ENCODE assay signal across 3 cellular contexts in the genomic region with DNA sequence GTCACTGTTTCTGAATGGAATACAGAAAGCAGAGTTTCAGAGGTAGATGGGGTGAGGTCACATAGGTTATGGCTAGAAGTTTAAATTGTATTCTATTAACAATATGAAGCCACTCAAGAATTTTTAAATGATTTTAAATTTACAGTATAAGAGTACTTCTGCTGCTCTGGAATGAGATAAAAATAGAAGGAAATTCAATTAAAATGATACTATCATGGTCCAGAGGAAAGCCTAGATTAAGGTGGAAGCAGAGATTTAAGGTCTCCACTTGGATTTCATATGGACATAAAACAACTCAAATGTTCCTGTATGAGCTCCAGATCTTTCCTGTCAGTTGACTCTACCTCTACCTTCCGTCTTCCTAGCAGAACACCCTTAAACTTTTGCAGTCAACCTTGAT.
"Had no signal": no experiment of that assay in that cellular context is flagged by ENCODE, and none has a peak within 500 bp of the region (broad histone marks: within the 10 kb centered on the region; RNA-seq: fewer than 3 reads in every experiment).

No MANE protein-coding gene starts in this region.

- H3K4me3 ChIP-seq: GM12878 had no signal

- DNase-seq: GDM1, GF-D8 had no signal

- ATAC-seq: GM12878 had no signal
